ENCODE assay signal across 9 cellular contexts in the genomic region with DNA sequence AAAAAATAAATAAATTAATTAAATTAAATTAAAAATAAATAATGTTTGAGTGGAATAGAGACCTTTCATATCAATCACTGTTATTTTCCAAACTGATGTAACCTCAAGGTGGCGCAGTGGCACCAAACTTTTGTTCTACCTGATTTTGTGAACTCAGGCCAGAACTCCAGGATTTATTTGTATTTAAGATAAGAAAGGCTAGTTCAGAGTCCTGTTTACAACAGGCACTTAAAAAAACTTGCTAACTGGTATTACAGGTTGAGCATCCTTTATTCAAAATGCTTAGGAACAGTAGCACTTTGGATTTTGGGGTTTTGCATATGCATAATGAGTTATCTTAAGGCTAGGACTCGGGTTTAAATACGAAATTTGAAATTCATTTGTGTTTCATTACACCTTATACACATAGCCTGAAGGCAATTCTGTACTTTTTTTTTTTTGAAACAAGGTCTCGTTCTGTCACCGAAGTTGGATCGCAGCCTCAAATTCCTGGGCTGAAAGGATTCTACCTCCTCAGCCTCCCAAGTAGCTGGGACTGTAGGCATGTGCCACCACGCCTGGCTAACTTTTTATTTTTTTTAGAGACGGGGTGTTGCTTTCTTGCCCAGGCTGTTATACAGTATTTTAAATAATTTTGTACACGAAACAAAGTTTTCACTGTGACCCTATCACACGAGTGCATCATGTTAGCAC. TPM values are rescaled to one million over a fixed set of nuclear protein-coding genes. Genes with fewer than 3 reads are reported as not detected.
DNase-seq lines count a peak whose midpoint lies in the region; ATAC-seq, FAIRE-seq and TF ChIP-seq lines count a peak whose summit lies in the region.
"Had no signal": no experiment of that assay in that cellular context is flagged by ENCODE, and none has a peak within 500 bp of the region (broad histone marks: within the 10 kb centered on the region; RNA-seq: fewer than 3 reads in every experiment).

No MANE protein-coding gene starts in this region.

- ATAC-seq in GM12878 (peak; percentile 21; the same call in 1 of the 3 replicates), lung (ENCODE audit: insufficient read depth, low FRiP score) (no peak)

- no peaks in the 10 kb centered on the region; the same call in 1 of the 2 replicates for H3K4me1 Mint-ChIP-seq in HFFc6 (ENCODE audit: low read depth)
- peaks cover 45 to 68% of the 10 kb centered on the region in 2 donors for H3K4me1 Mint-ChIP-seq in immature natural killer cell

- SMC1A ChIA-PET in GM12878 (lab: Charles Lee; ENCODE audit: uncharacterized antibody, unreplicated experiment) = no interaction called here

- TF ChIP-seq EP300 in GM12878 (IDR thresholded peaks at IDR 0.05; ENCODE audit: borderline replicate concordance in 1 of 2, control insufficient read depth in 1 of 2, low read depth in 2 of 2, low read length in 2 of 2) = no peak

- H3K9me3 Mint-ChIP-seq in HFFc6 (no peaks in the 10 kb centered on the region), immature natural killer cell (no peaks in the 10 kb centered on the region)

- peak; percentile 45 for TF ChIP-seq CTCF in D721Med (IDR thresholded peaks at IDR 0.05; ENCODE audit: insufficient read depth, missing control alignments)
- peak; percentile 66 for TF ChIP-seq CTCF in HFFc6 (IDR thresholded peaks at IDR 0.05)
- TF ChIP-seq CTCF in GM12878 (IDR thresholded peaks at IDR 0.05 in 2 of 3, conservative IDR thresholded peaks at IDR 0.05 in 1 of 3; ENCODE audit: control insufficient read depth in 2 of 3, extremely low read depth in 1 of 3, insufficient read depth in 1 of 3, low read depth in 3 of 3, low read length in 3 of 3) = peak; percentile 28 to 33 (median 29); a peak in 3 of 6 replicates
- peak; percentile 32 for TF ChIP-seq CTCF in lung (IDR thresholded peaks at IDR 0.05; ENCODE audit: control extremely low read depth, extremely low read depth)

- no peak for FAIRE-seq in D721Med (lab: Jason Lieb, UNC)
- FAIRE-seq in GM12878 (lab: Jason Lieb, UNC) = no peak

- H4K20me1 ChIP-seq in GM12878 (ENCODE audit: control insufficient read depth, insufficient read depth) = peaks cover 3% of the 10 kb centered on the region; the same call in 1 of the 2 replicates

- H2AFZ ChIP-seq in GM12878 (ENCODE audit: control insufficient read depth, low read depth, low read length) = no peak overlapping the region

- H3K27ac Mint-ChIP-seq in HFFc6 = no peak overlapping the region
- H3K27ac Mint-ChIP-seq in immature natural killer cell = no peak overlapping the region

- in situ Hi-C loops in GM12878 (cut with MboI) = no loop called here

- intact Hi-C loops in GM12878 (cut with micrococcal nuclease; ENCODE audit: unreplicated experiment) = no loop called here

- CTCF ChIA-PET in GM12878 (lab: Yijun Ruan, JAX) = interaction anchor here (1.0 to 1.5 kb wide), 4 partner anchors 13 to 106 kb away, joined by 3 to 4 read pairs (median 4); no protein-coding TSS in a partner anchor

- 79% methylated on average over 10 of the region's 10 CpGs for WGBS in GM12878 (ENCODE audit: insufficient coverage, insufficient replicate concordance, low lambda C conversion rate, missing lambda C conversion rate)
- 69 to 85% methylated on average over 10 of the region's 10 CpGs for WGBS in lung, 2 donors

- no peaks in the 10 kb centered on the region for H3K4me1 ChIP-seq in GM12878 (ENCODE audit: control insufficient read depth, insufficient read depth, low read length)
- H3K4me1 ChIP-seq in lung (ENCODE audit: control insufficient read depth in 2 of 2, insufficient read depth in 2 of 2, low read length in 2 of 2) = peaks cover 2 to 16% of the 10 kb centered on the region in 2 donors

- no TSS peak for BruUV-seq in GM12878 (replicated peaks; lab: Mats Ljungman, UMichigan)

- no peak for TF ChIP-seq POLR2A in GM12878 (IDR thresholded peaks at IDR 0.05; ENCODE audit: low read depth, low read length)

- H3K79me2 ChIP-seq in GM12878 (ENCODE audit: control insufficient read depth, insufficient read depth, low read length) = peaks cover 55% of the 10 kb centered on the region

- H3K4me3 Mint-ChIP-seq in HFFc6 = no peak overlapping the region
- no peak overlapping the region for H3K4me3 Mint-ChIP-seq in immature natural killer cell

- H3K27me3 ChIP-seq in GM12878 (replicated peaks in 1 of 2; ENCODE audit: control insufficient read depth in 2 of 2, insufficient read depth in 2 of 2, low read length in 1 of 2) (no peaks in the 10 kb centered on the region), lung (ENCODE audit: control insufficient read depth, insufficient read depth) (no peaks in the 10 kb centered on the region)

- DNase-seq in D721Med (ENCODE audit: insufficient read length, low spot score) (no peak), HFFc6 (no peak), GM12878 (ENCODE audit: low read depth, low spot score) (no peak), lung (ENCODE audit: low spot score) (peak; percentile 71), NCI-H1436 (lab: John Stamatoyannopoulos, UW) (no peak), immature natural killer cell (no peak), mesenteric fat pad (ENCODE audit: low spot score) (no peak)
- no peak for DNase-seq in activated CD8-positive, alpha-beta memory T cell treated with anti-CD3 and anti-CD28 coated beads, Interleukin-2, amount 50 U/mL, for 48 hours
- DNase-seq: activated CD4-positive, CD25-positive, alpha-beta regulatory T cell treated with anti-CD3 and anti-CD28 coated beads, Interleukin-2, amount 50 U/mL, for 72 hours had no signal

- H3K36me3 ChIP-seq in GM12878 (ENCODE audit: control insufficient read depth in 2 of 2, insufficient read depth in 2 of 2, low read length in 1 of 2) = peaks cover 4 to 30% of the 10 kb centered on the region in 2 experiments
- peaks cover 0 to 4% of the 10 kb centered on the region in 2 donors for H3K36me3 ChIP-seq in lung (ENCODE audit: control insufficient read depth in 2 of 2, insufficient read depth in 2 of 2, low read length in 2 of 2)

- no peak overlapping the region for H3K4me2 ChIP-seq in GM12878 (ENCODE audit: control insufficient read depth, insufficient read depth)

- H3K27me3 Mint-ChIP-seq in HFFc6 (ENCODE audit: insufficient read depth) (no peaks in the 10 kb centered on the region), immature natural killer cell (ENCODE audit: low read depth in 3 of 3) (peaks cover 0 to 3% (median 0%) of the 10 kb centered on the region in 3 donors)

- H3K4me3 ChIP-seq in GM12878 (no peak overlapping the region), lung (no peak overlapping the region)

- H3K9ac ChIP-seq in GM12878 (ENCODE audit: control insufficient read depth, insufficient read depth, low read length) = no peak overlapping the region

- peaks cover 9% of the 10 kb centered on the region; the same call in 1 of the 2 replicates for H3K36me3 Mint-ChIP-seq in HFFc6 (ENCODE audit: low read depth)
- no peaks in the 10 kb centered on the region for H3K36me3 Mint-ChIP-seq in immature natural killer cell

- H3K27ac ChIP-seq in GM12878 (ENCODE audit: control insufficient read depth, insufficient read depth) (no peak overlapping the region), lung (ENCODE audit: low read depth in 1 of 2, low read length in 1 of 2) (no peak overlapping the region)

- peak; percentile 30; the same call in 1 of the 2 replicates for TF ChIP-seq RAD21 in GM12878 (IDR thresholded peaks at IDR 0.05; ENCODE audit: insufficient read depth, low read depth, low read length)

- POLR2A ChIA-PET in GM12878 (lab: Charles Lee) = no interaction called here

- no peaks in the 10 kb centered on the region for H3K9me3 ChIP-seq in GM12878 (replicated peaks; ENCODE audit: control insufficient read depth, insufficient read depth, low read length)
- no peaks in the 10 kb centered on the region for H3K9me3 ChIP-seq in lung (ENCODE audit: control insufficient read depth in 2 of 2, insufficient read depth in 1 of 2, low read length in 1 of 2)

- RAD21 ChIA-PET in GM12878 (lab: Charles Lee; ENCODE audit: unreplicated experiment) = no interaction called here

RNA-seq across cellular contexts. Expression of a gene that starts 32.4 kb away (rescaled TPM):
- total RNA-seq in HFFc6 (2021; fragmentation: NEBNext Ultra II Directional; extraction: Animal tissue kit (Norgen Biotek cat#: 25700)) = 10 to 100 TPM; 57.0 to 70.8 (median 68.1) TPM
- total RNA-seq in GM12878 (2013; cell fraction: nucleolus; rRNA removed) = 61.9 and 62.1 TPM in 2 replicates
- total RNA-seq in GM12878 (2014; rRNA removed) = 34.2 and 35.3 TPM in 2 replicates
- total RNA-seq in GM12878 (2014; rRNA removed; fragmentation: Illumina TruSeq; extraction: Trizol) = 42.7 and 44.8 TPM in 2 replicates
- 74.0 and 77.2 TPM in 2 replicates for total RNA-seq in GM12878 (2021)
- polyA plus RNA-seq in GM12878 (2011; ENCODE audit: low read depth) = 17.9 TPM
- polyA plus RNA-seq in GM12878 (2011; rRNA removed) = 52.0 and 75.3 TPM in 2 replicates
- 23.8 and 29.4 TPM in 2 replicates for polyA plus RNA-seq in GM12878 (2011; cell fraction: cytosol; rRNA removed)
- polyA plus RNA-seq in GM12878 (2011; cell fraction: nucleus; rRNA removed) = 27.5 and 27.6 TPM in 2 replicates
- 34.6 and 44.3 TPM in 2 replicates for polyA plus RNA-seq in GM12878 (2012)
- polyA plus RNA-seq in GM12878 (2014; fragmentation: Illumina TruSeq; extraction: Trizol) = 49.4 and 58.5 TPM in 2 replicates
- 10 to 100 TPM; 23.7 to 46.4 TPM for polyA plus RNA-seq in GM12878 (2014; fragmentation: Nextera tagmentation; extraction: Ambion mirVana)
- polyA plus RNA-seq in GM12878 (2014; rRNA removed) = 23.5 and 24.4 TPM in 2 replicates
- polyA plus RNA-seq in GM12878 (2016; fragmentation: Nextera tagmentation; extraction: Ambion mirVana) = 10 to 100 TPM; 32.7 to 35.0 TPM
- polyA minus RNA-seq in GM12878 (2011; rRNA and poly(A)+ RNA removed) = 29.7 and 39.0 TPM in 2 replicates
- polyA minus RNA-seq in GM12878 (2011; cell fraction: cytosol; rRNA and poly(A)+ RNA removed) = 12.2 and 23.7 TPM in 2 replicates
- 12.7 and 20.0 TPM in 2 replicates for polyA minus RNA-seq in GM12878 (2011; cell fraction: nucleus; rRNA and poly(A)+ RNA removed)
- total RNA-seq in lung = 10 to 100 TPM; 42.1 to 62.9 TPM
- 10 to 100 TPM; 22.9 to 27.0 TPM for polyA plus RNA-seq in lung
- 10 to 100 TPM; 12.9 to 23.6 (median 15.9) TPM for polyA plus RNA-seq in immature natural killer cell
- 61.3 TPM for total RNA-seq in mesenteric fat pad

RNA-seq across cellular contexts. Expression of a gene that starts 34.9 kb away (rescaled TPM):
- total RNA-seq in HFFc6 (2021; fragmentation: NEBNext Ultra II Directional; extraction: Animal tissue kit (Norgen Biotek cat#: 25700)) = 1 to 10 TPM; 6.5 to 8.6 (median 7.7) TPM
- 131 and 162 TPM in 2 replicates for total RNA-seq in GM12878 (2013; cell fraction: nucleolus; rRNA removed)
- total RNA-seq in GM12878 (2014; rRNA removed) = 10.3 and 12.1 TPM in 2 replicates
- 3.3 and 3.6 TPM in 2 replicates for total RNA-seq in GM12878 (2014; rRNA removed; fragmentation: Illumina TruSeq; extraction: Trizol)
- total RNA-seq in GM12878 (2021) = 11.6 and 12.3 TPM in 2 replicates
- 2.8 TPM for polyA plus RNA-seq in GM12878 (2011; ENCODE audit: low read depth)
- polyA plus RNA-seq in GM12878 (2011; rRNA removed) = 6.2 and 11.5 TPM in 2 replicates
- polyA plus RNA-seq in GM12878 (2011; cell fraction: cytosol; rRNA removed) = 12.2 and 21.9 TPM in 2 replicates
- polyA plus RNA-seq in GM12878 (2011; cell fraction: nucleus; rRNA removed) = 94.5 and 119 TPM in 2 replicates
- polyA plus RNA-seq in GM12878 (2012) = 8.5 and 9.8 TPM in 2 replicates
- 2.0 and 3.4 TPM in 2 replicates for polyA plus RNA-seq in GM12878 (2014; fragmentation: Illumina TruSeq; extraction: Trizol)
- polyA plus RNA-seq in GM12878 (2014; fragmentation: Nextera tagmentation; extraction: Ambion mirVana) = under 1 TPM in 1 of 2 experiments, not detected in 1; 0.42 TPM
- polyA plus RNA-seq in GM12878 (2014; rRNA removed) = 13.3 and 15.9 TPM in 2 replicates
- 1 to 10 TPM; 4.0 TPM for polyA plus RNA-seq in GM12878 (2016; fragmentation: Nextera tagmentation; extraction: Ambion mirVana)
- 1.6 and 5.5 TPM in 2 replicates for polyA minus RNA-seq in GM12878 (2011; rRNA and poly(A)+ RNA removed)
- 1.8 and 4.8 TPM in 2 replicates for polyA minus RNA-seq in GM12878 (2011; cell fraction: cytosol; rRNA and poly(A)+ RNA removed)
- polyA minus RNA-seq in GM12878 (2011; cell fraction: nucleus; rRNA and poly(A)+ RNA removed) = 10.3 and 12.6 TPM in 2 replicates
- total RNA-seq in lung = 10 to 100 TPM; 45.6 to 75.3 TPM
- polyA plus RNA-seq in lung = 10 to 100 TPM; 34.6 to 91.0 TPM
- polyA plus RNA-seq in immature natural killer cell = 1 to 10 TPM; 4.2 to 5.6 (median 4.6) TPM
- 20.0 TPM for total RNA-seq in mesenteric fat pad

RNA-seq across cellular contexts. Expression of a gene that starts 51.7 kb away (rescaled TPM):
- total RNA-seq in HFFc6 (2021; fragmentation: NEBNext Ultra II Directional; extraction: Animal tissue kit (Norgen Biotek cat#: 25700)) = not detected
- total RNA-seq in GM12878 (2013; cell fraction: nucleolus; rRNA removed) = not detected in 2 replicates
- total RNA-seq in GM12878 (2014; rRNA removed) (not detected in 2 replicates), GM12878 (2014; rRNA removed; fragmentation: Illumina TruSeq; extraction: Trizol) (not detected in 2 replicates), GM12878 (2021) (not detected in 2 replicates), lung (under 1 TPM in 1 of 2 donors, not detected in 1; 0.12 TPM), mesenteric fat pad (not detected)
- polyA plus RNA-seq in GM12878 (2011; ENCODE audit: low read depth) = not detected
- polyA plus RNA-seq in GM12878 (2011; rRNA removed) (not detected in 2 replicates), GM12878 (2014; fragmentation: Illumina TruSeq; extraction: Trizol) (not detected in 2 replicates), GM12878 (2014; fragmentation: Nextera tagmentation; extraction: Ambion mirVana) (not detected), GM12878 (2014; rRNA removed) (0.14 TPM in 1 of 2 replicates, not detected in the other), GM12878 (2016; fragmentation: Nextera tagmentation; extraction: Ambion mirVana) (not detected), lung (under 1 TPM; 0.02 to 0.06 TPM), immature natural killer cell (not detected)
- 0.03 TPM in 1 of 2 replicates, not detected in the other for polyA plus RNA-seq in GM12878 (2011; cell fraction: cytosol; rRNA removed)
- 0.09 TPM in 1 of 2 replicates, not detected in the other for polyA plus RNA-seq in GM12878 (2011; cell fraction: nucleus; rRNA removed)
- not detected in 2 replicates for polyA plus RNA-seq in GM12878 (2012)
- polyA minus RNA-seq in GM12878 (2011; rRNA and poly(A)+ RNA removed) = not detected in 2 replicates
- not detected in 2 replicates for polyA minus RNA-seq in GM12878 (2011; cell fraction: cytosol; rRNA and poly(A)+ RNA removed)
- not detected in 2 replicates for polyA minus RNA-seq in GM12878 (2011; cell fraction: nucleus; rRNA and poly(A)+ RNA removed)
